10 cellular contexts compared by ENCODE assay signal in the genomic region with DNA sequence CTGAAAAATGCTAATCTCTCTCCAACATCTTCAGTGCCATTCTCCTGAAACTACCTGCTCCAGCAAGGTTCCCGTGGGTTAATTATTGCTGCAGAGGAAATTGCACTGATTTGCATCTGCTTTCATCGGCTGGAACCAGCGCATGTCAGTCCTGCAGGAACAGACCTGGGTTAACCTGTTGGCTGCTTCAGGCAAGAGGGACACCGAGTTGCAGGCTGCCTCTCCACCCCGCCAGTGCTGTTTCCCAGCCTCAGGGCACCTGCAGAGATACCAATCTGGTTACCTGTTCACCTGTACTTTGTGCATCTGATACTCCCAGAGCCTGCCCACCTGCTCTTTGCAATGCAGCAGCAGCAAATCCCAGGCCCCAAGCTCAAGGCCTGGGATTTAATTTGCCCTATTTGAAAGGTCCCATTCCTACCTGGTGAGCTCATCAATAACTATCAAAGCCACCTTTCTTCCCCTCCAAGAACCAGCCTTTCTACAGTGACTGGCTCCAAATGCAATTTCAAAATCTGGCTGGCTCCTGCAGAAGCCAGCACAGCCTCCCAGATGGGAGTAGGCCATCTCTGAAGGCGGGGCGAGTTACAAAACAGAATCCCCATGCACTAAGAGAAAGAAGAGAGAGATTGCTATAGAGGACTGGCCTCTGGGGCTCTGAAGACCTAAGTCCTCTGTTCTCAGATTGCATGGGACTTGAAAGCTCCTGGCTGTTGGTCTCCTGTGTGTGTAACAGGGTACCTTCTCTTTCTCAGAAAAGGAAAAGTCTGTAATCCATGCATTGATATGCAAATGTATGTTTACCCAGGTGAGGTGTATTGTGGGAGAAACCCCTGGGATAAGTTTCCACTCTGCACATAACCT.
DNase-seq lines count a peak whose midpoint lies in the region; ATAC-seq and TF ChIP-seq lines count a peak whose summit lies in the region.
"Had no signal": no experiment of that assay in that cellular context is flagged by ENCODE, and none has a peak within 500 bp of the region (broad histone marks: within the 10 kb centered on the region; RNA-seq: fewer than 3 reads in every experiment).

No MANE protein-coding gene starts in this region.

- no peaks in the 10 kb centered on the region for H3K79me1 ChIP-seq in mesenchymal stem cell (replicated peaks; ENCODE audit: low read length, poor library complexity, severe bottlenecking)

- H3K4me2 ChIP-seq in HCT116 (ENCODE audit: low read length) (no peak overlapping the region), OCI-LY3 (ENCODE audit: low read length) (0 out of 2 replicates have a peak overlapping the region, but pooled peaks have one; percentile 4), mesenchymal stem cell (ENCODE audit: low read length, poor library complexity, severe bottlenecking) (no peak overlapping the region)

- H3K27me3 ChIP-seq in HCT116 (ENCODE audit: insufficient read depth, low read length), result no peaks in the 10 kb centered on the region; the same call in 1 of the 2 replicates
- H3K27me3 ChIP-seq in OCI-LY3 (ENCODE audit: low read depth, low read length), result peaks cover 6% of the 10 kb centered on the region; the same call in 1 of the 2 replicates
- H3K27me3 ChIP-seq in heart right ventricle, result no peaks in the 10 kb centered on the region
- no peaks in the 10 kb centered on the region for H3K27me3 ChIP-seq in prostate gland (replicated peaks; ENCODE audit: insufficient read depth)
- H3K27me3 ChIP-seq in mesenchymal stem cell (ENCODE audit: control insufficient read depth in 1 of 2, insufficient read depth in 1 of 2, low read length in 2 of 2), result no peaks in the 10 kb centered on the region
- H3K27me3 ChIP-seq: esophagus muscularis mucosa had no signal

- no peak overlapping the region for H3K4ac ChIP-seq in mesenchymal stem cell (ENCODE audit: low read depth in 1 of 2, low read length in 2 of 2)

- TF ChIP-seq RAD21 in HCT116 (IDR thresholded peaks at IDR 0.05; ENCODE audit: low read depth), result no peak

- no TSS peak for BruUV-seq in HCT116 (replicated peaks; lab: Mats Ljungman, UMichigan)

- H3K9ac ChIP-seq in HCT116 (ENCODE audit: low read length) (no peak overlapping the region), OCI-LY3 (ENCODE audit: low read length) (no peak overlapping the region), mesenchymal stem cell (ENCODE audit: low read length) (no peak overlapping the region)

- H3K27ac ChIP-seq in HCT116 (ENCODE audit: low read depth, low read length) (no peak overlapping the region), OCI-LY3 (ENCODE audit: low read length) (no peak overlapping the region), heart right ventricle (peak overlapping the region in 1 of 10 donors; percentile 0), prostate gland (no peak overlapping the region), mesenchymal stem cell (ENCODE audit: low read length, poor library complexity, severe bottlenecking) (no peak overlapping the region)
- H3K27ac ChIP-seq: esophagus muscularis mucosa had no signal

- peak overlapping the region in 1 of 2 experiments; percentile 51 for H3K14ac ChIP-seq in mesenchymal stem cell (ENCODE audit: low read length in 2 of 2)

- H4K8ac ChIP-seq in mesenchymal stem cell (ENCODE audit: low read length), result no peak overlapping the region

- TF ChIP-seq CTCF in HCT116 (IDR thresholded peaks at IDR 0.05 in 2 of 3, conservative IDR thresholded peaks at IDR 0.05 in 1 of 3; ENCODE audit: borderline replicate concordance in 1 of 3, insufficient read depth in 1 of 3, low read depth in 2 of 3, low read length in 2 of 3) (no peak), OCI-LY3 (IDR thresholded peaks at IDR 0.05; ENCODE audit: low read depth, low read length) (no peak), heart right ventricle (IDR thresholded peaks at IDR 0.05) (no peak), prostate gland (IDR thresholded peaks at IDR 0.05) (no peak), GM10266 (IDR thresholded peaks at IDR 0.05; ENCODE audit: control insufficient read depth, insufficient read depth, low read depth, missing control alignments) (no peak)

- H2BK120ac ChIP-seq in mesenchymal stem cell (ENCODE audit: low read depth, low read length), result no peak overlapping the region

- intact Hi-C loops in HCT116 (cut with micrococcal nuclease) (loop anchor here (10.0 kb wide), 1 partner anchor 186 kb away; no protein-coding TSS in a partner anchor), heart right ventricle (cut with DNase I) (loop anchor here in 1 of 10 donors (10.0 kb wide), 1 partner anchor 46 kb away; no protein-coding TSS in a partner anchor), prostate gland (cut with DNase I) (no loop called here)

- RAD21 ChIA-PET in HCT116 (lab: Charles Lee; ENCODE audit: low non-redundant PET in 1 of 2, low total read pairs in 2 of 2, uncharacterized antibody in 2 of 2, unreplicated experiment in 2 of 2), result no interaction called here

- no peak overlapping the region for H3K23ac ChIP-seq in mesenchymal stem cell (ENCODE audit: low read length in 2 of 2)

- DNase-seq in HCT116 (ENCODE audit: low read depth, low spot score) (no peak), heart right ventricle (no peak), prostate gland (ENCODE audit: low spot score) (peak; percentile 28), GM10266 (ENCODE audit: extremely low spot score) (no peak), NCI-H2081 treated with DMSO at 0.1 percent for 48 hours (lab: John Stamatoyannopoulos, UW) (no peak), mesenchymal stem cell (no peak)
- DNase-seq: activated effector memory CD4-positive, alpha-beta T cell treated with Interleukin-2 at 50 U/mL for 16 hours had no signal

- no peak overlapping the region for H2BK15ac ChIP-seq in mesenchymal stem cell (ENCODE audit: low read depth, poor library complexity, severe bottlenecking)

- H3K4me3 ChIP-seq in HCT116 (replicated peaks in 1 of 2; ENCODE audit: low read depth in 1 of 2, low read length in 2 of 2) (no peak overlapping the region), OCI-LY3 (ENCODE audit: low read length) (no peak overlapping the region), heart right ventricle (no peak overlapping the region), prostate gland (no peak overlapping the region), mesenchymal stem cell (ENCODE audit: insufficient read depth in 1 of 2, low read depth in 1 of 2, low read length in 2 of 2) (no peak overlapping the region)
- H3K4me3 ChIP-seq: esophagus muscularis mucosa had no signal

- ATAC-seq in HCT116 (peak; percentile 34), heart right ventricle (peak in 5 of 8 donors; percentile 20 to 82 (median 48)), GM21381 (IDR thresholded peaks at IDR 0.05; ENCODE audit: unreplicated experiment) (no peak)

- POLR2A ChIA-PET in HCT116 (lab: Charles Lee), result no interaction called here

- H4K20me1 ChIP-seq in HCT116 (ENCODE audit: insufficient read depth) (no peaks in the 10 kb centered on the region), OCI-LY3 (ENCODE audit: insufficient read depth, low read length) (no peaks in the 10 kb centered on the region)

- no peaks in the 10 kb centered on the region for H3K79me2 ChIP-seq in HCT116 (ENCODE audit: insufficient read depth, low read length)
- no peaks in the 10 kb centered on the region for H3K79me2 ChIP-seq in OCI-LY3 (ENCODE audit: low read length)

- TF ChIP-seq POLR2A in HCT116 (IDR thresholded peaks at IDR 0.05; ENCODE audit: borderline replicate concordance, extremely low read depth, insufficient read depth, insufficient read length) (no peak), prostate gland (IDR thresholded peaks at IDR 0.05) (no peak)

- H2BK12ac ChIP-seq in mesenchymal stem cell (ENCODE audit: low read length in 2 of 2), result peak overlapping the region in 1 of 2 experiments; percentile 79

- CTCF ChIA-PET in HCT116 (lab: Charles Lee), result no interaction called here

- H4K91ac ChIP-seq in mesenchymal stem cell (ENCODE audit: low read length), result no peak overlapping the region

- WGBS in heart right ventricle, 2 donors, result 54 to 68% methylated on average over 7 of the region's 7 CpGs
- WGBS in prostate gland, result 33% methylated on average over 7 of the region's 7 CpGs
- WGBS in mesenchymal stem cell, result 72% methylated on average over 7 of the region's 7 CpGs

- no peak overlapping the region for H3K18ac ChIP-seq in mesenchymal stem cell (ENCODE audit: low read depth in 1 of 2, low read length in 2 of 2)

- H2AFZ ChIP-seq in HCT116 (ENCODE audit: low read depth, low read length, poor library complexity, severe bottlenecking) (no peak overlapping the region), OCI-LY3 (ENCODE audit: low read depth, low read length) (no peak overlapping the region), mesenchymal stem cell (ENCODE audit: low read depth, low read length) (no peak overlapping the region)

- H2AK5ac ChIP-seq in mesenchymal stem cell (ENCODE audit: low read length, severe bottlenecking), result no peak overlapping the region

- H3K4me1 ChIP-seq in HCT116 (ENCODE audit: control insufficient read depth in 1 of 2, insufficient read depth in 2 of 2, low read length in 2 of 2) (peaks cover 0 to 15% of the 10 kb centered on the region in 2 experiments; a peak in 3 of 4 replicates), OCI-LY3 (ENCODE audit: low read length) (peaks cover 24% of the 10 kb centered on the region), heart right ventricle (peaks cover 0 to 29% (median 11%) of the 10 kb centered on the region in 9 donors), prostate gland (replicated peaks) (no peaks in the 10 kb centered on the region), mesenchymal stem cell (ENCODE audit: control insufficient read depth, insufficient read depth, low read depth, low read length) (peaks cover 3% of the 10 kb centered on the region)

- H3K9me2 ChIP-seq in HCT116 (ENCODE audit: insufficient read depth), result no peaks in the 10 kb centered on the region

- H3K9me3 ChIP-seq in HCT116 (ENCODE audit: control insufficient read depth in 1 of 2, insufficient read depth in 1 of 2, low read depth in 1 of 2, low read length in 2 of 2) (no peaks in the 10 kb centered on the region), OCI-LY3 (ENCODE audit: insufficient read depth, low read length) (no peaks in the 10 kb centered on the region), heart right ventricle (no peaks in the 10 kb centered on the region), prostate gland (no peaks in the 10 kb centered on the region), mesenchymal stem cell (ENCODE audit: control insufficient read depth, low read length) (no peaks in the 10 kb centered on the region)
- H3K9me3 ChIP-seq: esophagus muscularis mucosa had no signal

- H2BK5ac ChIP-seq in mesenchymal stem cell (ENCODE audit: low read depth, low read length, poor library complexity, severe bottlenecking), result no peak overlapping the region

- H3K36me3 ChIP-seq in HCT116 (ENCODE audit: control insufficient read depth in 1 of 2, insufficient read depth in 2 of 2, low read length in 2 of 2) (no peaks in the 10 kb centered on the region), OCI-LY3 (replicated peaks; ENCODE audit: low read depth, low read length) (no peaks in the 10 kb centered on the region), heart right ventricle (no peaks in the 10 kb centered on the region), prostate gland (no peaks in the 10 kb centered on the region), mesenchymal stem cell (ENCODE audit: control insufficient read depth in 1 of 2, insufficient read depth in 2 of 2, low read depth in 1 of 2, low read length in 2 of 2) (no peaks in the 10 kb centered on the region)
- H3K36me3 ChIP-seq: esophagus muscularis mucosa had no signal

TF ChIP-seq in HCT116, 20 proteins besides CTCF, POLR2A, EP300 and RAD21 (continues in another document):
- TF ChIP-seq CEBPB (IDR thresholded peaks at IDR 0.05; ENCODE audit: low read depth), result no peak
